8 cellular contexts compared by ENCODE assay signal in genomic region chr14:75711796-75712211, GRCh38. TPM values are rescaled to one million over a fixed set of nuclear protein-coding genes. Genes with fewer than 3 reads are reported as not detected.
DNase-seq lines count a peak whose midpoint lies in the region; ATAC-seq and TF ChIP-seq lines count a peak whose summit lies in the region.

No MANE protein-coding gene starts in this region.

- H3K4me3 ChIP-seq in choroid plexus epithelial cell (ENCODE audit: low read depth, low read length) (no peak overlapping the region), thymus (ENCODE audit: low read length) (no peak overlapping the region)

- TF ChIP-seq CTCF in GM13977 (IDR thresholded peaks at IDR 0.05; ENCODE audit: extremely low read depth, insufficient read depth, missing control alignments): no peak
- peak; percentile 1 for TF ChIP-seq CTCF in choroid plexus epithelial cell (conservative IDR thresholded peaks at IDR 0.05; ENCODE audit: low read depth, low read length)

- ATAC-seq in GM18519 (IDR thresholded peaks at IDR 0.05; ENCODE audit: low FRiP score, unreplicated experiment): no peak
- no peak for ATAC-seq in activated CD8-positive, alpha-beta memory T cell treated with anti-CD3 and anti-CD28 coated beads, Interleukin-2, amount 10 ng/mL, durations not matched to agents 7 days and 5 days

- H3K27me3 Mint-ChIP-seq in activated CD8-positive, alpha-beta memory T cell treated with anti-CD3 and anti-CD28 coated beads, Interleukin-2, amount 10 ng/mL, durations not matched to agents 7 days and 5 days: no peaks in the 10 kb centered on the region
- no peaks in the 10 kb centered on the region for H3K27me3 Mint-ChIP-seq in activated T-cell treated with anti-CD3 and anti-CD28 coated beads, Interleukin-2, amount 50 U/mL, for 24 hours

- WGBS in thymus: 90% methylated on average over 4 of the region's 4 CpGs

- peak overlapping the region; percentile 31 for H3K27ac ChIP-seq in thymus (ENCODE audit: low read depth)

- peaks cover 2% of the 10 kb centered on the region for H3K36me3 Mint-ChIP-seq in activated CD8-positive, alpha-beta memory T cell treated with anti-CD3 and anti-CD28 coated beads, Interleukin-2, amount 10 ng/mL, durations not matched to agents 7 days and 5 days
- peaks cover 33% of the 10 kb centered on the region for H3K36me3 Mint-ChIP-seq in activated T-cell treated with anti-CD3 and anti-CD28 coated beads, Interleukin-2, amount 50 U/mL, for 24 hours (ENCODE audit: low read depth)

- H3K36me3 ChIP-seq in thymus (ENCODE audit: control insufficient read depth, insufficient read depth): peaks cover 4% of the 10 kb centered on the region

- no peak overlapping the region for H3K27ac Mint-ChIP-seq in activated CD8-positive, alpha-beta memory T cell treated with anti-CD3 and anti-CD28 coated beads, Interleukin-2, amount 10 ng/mL, durations not matched to agents 7 days and 5 days
- no peak overlapping the region for H3K27ac Mint-ChIP-seq in activated T-cell treated with anti-CD3 and anti-CD28 coated beads, Interleukin-2, amount 50 U/mL, for 24 hours

- peaks cover 2% of the 10 kb centered on the region for H3K4me1 Mint-ChIP-seq in activated CD8-positive, alpha-beta memory T cell treated with anti-CD3 and anti-CD28 coated beads, Interleukin-2, amount 10 ng/mL, durations not matched to agents 7 days and 5 days
- no peaks in the 10 kb centered on the region for H3K4me1 Mint-ChIP-seq in activated T-cell treated with anti-CD3 and anti-CD28 coated beads, Interleukin-2, amount 50 U/mL, for 24 hours (ENCODE audit: low read depth)

- H3K27me3 ChIP-seq in thymus (ENCODE audit: control insufficient read depth, insufficient read depth): no peaks in the 10 kb centered on the region

- H3K9me3 Mint-ChIP-seq in activated CD8-positive, alpha-beta memory T cell treated with anti-CD3 and anti-CD28 coated beads, Interleukin-2, amount 10 ng/mL, durations not matched to agents 7 days and 5 days (ENCODE audit: low read depth): no peaks in the 10 kb centered on the region
- H3K9me3 Mint-ChIP-seq in activated T-cell treated with anti-CD3 and anti-CD28 coated beads, Interleukin-2, amount 50 U/mL, for 24 hours: no peaks in the 10 kb centered on the region

- DNase-seq in GM13977 (ENCODE audit: low spot score) (peak; percentile 15), LHCN-M2 (ENCODE audit: low read depth) (peak; percentile 83), choroid plexus epithelial cell (ENCODE audit: low read depth) (peak; percentile 87), left kidney (ENCODE audit: low read depth, low spot score) (peak; percentile 5)
- no peak for DNase-seq in activated CD8-positive, alpha-beta memory T cell treated with anti-CD3 and anti-CD28 coated beads, Interleukin-2, amount 10 ng/mL, durations not matched to agents 7 days and 5 days
- DNase-seq in activated T-cell treated with anti-CD3 and anti-CD28 coated beads, Interleukin-2, amount 50 U/mL, for 24 hours: no peak

- no peaks in the 10 kb centered on the region for H3K9me3 ChIP-seq in thymus (ENCODE audit: control insufficient read depth)

- H3K4me1 ChIP-seq in thymus (ENCODE audit: control insufficient read depth, insufficient read depth, low read length): no peaks in the 10 kb centered on the region

- no peak overlapping the region for H3K4me3 Mint-ChIP-seq in activated CD8-positive, alpha-beta memory T cell treated with anti-CD3 and anti-CD28 coated beads, Interleukin-2, amount 10 ng/mL, durations not matched to agents 7 days and 5 days
- no peak overlapping the region for H3K4me3 Mint-ChIP-seq in activated T-cell treated with anti-CD3 and anti-CD28 coated beads, Interleukin-2, amount 50 U/mL, for 24 hours

- CTCF ChIA-PET in activated CD8-positive, alpha-beta memory T cell treated with anti-CD3 and anti-CD28 coated beads, Interleukin-2, amount 10 ng/mL, durations not matched to agents 7 days and 5 days (lab: Charles Lee): interaction anchor here (1.2 to 6.6 kb wide), 6 partner anchors 18 to 676 kb away, joined by 3 to 187 read pairs (median 7); partner anchors contain the start of genes IFT43 and TGFB3

- in situ Hi-C loops in GM13977 (cut with MboI; ENCODE audit: low pct_unique_long_range_greater_than_20kb, low sequenced_read_pairs, unreplicated experiment): loop anchor here (10.0 to 25.0 kb wide), 2 partner anchors 273 to 675 kb away; partner anchors contain the start of genes ESRRB, IFT43 and TGFB3

RNA-seq across cellular contexts. Expression of gene TTLL5, which starts 50.8 kb away (rescaled TPM):
- 12.8 and 22.0 TPM in 2 replicates for total RNA-seq in LHCN-M2 (2014; rRNA removed)
- 14.3 TPM for polyA plus RNA-seq in LHCN-M2 (2012)
- polyA plus RNA-seq in thymus: 11.5 TPM
- total RNA-seq in activated CD8-positive, alpha-beta memory T cell treated with anti-CD3 and anti-CD28 coated beads, Interleukin-2, amount 10 ng/mL, durations not matched to agents 7 days and 5 days: 10 to 100 TPM; 28.9 to 43.4 TPM

RNA-seq across cellular contexts. Expression of gene ERG28, which starts 51.1 kb away (rescaled TPM):
- total RNA-seq in LHCN-M2 (2014; rRNA removed): 9.1 and 9.8 TPM in 2 replicates
- polyA plus RNA-seq in LHCN-M2 (2012): 17.3 TPM
- 11.5 TPM for polyA plus RNA-seq in thymus
- total RNA-seq in activated CD8-positive, alpha-beta memory T cell treated with anti-CD3 and anti-CD28 coated beads, Interleukin-2, amount 10 ng/mL, durations not matched to agents 7 days and 5 days: 10 to 100 TPM; 22.9 to 25.1 TPM

Comparison
In these comparisons a context has a peak if more than half of its experiments do, and no peak if none do; other contexts are left out.
1. DNase-seq: peak in GM13977 (single experiment), LHCN-M2 (single experiment), choroid plexus epithelial cell (single experiment) and left kidney (single experiment); none in activated CD8-positive, alpha-beta memory T cell treated with anti-CD3 and anti-CD28 coated beads, Interleukin-2, amount 10 ng/mL, durations not matched to agents 7 days and 5 days (single experiment) and activated T-cell treated with anti-CD3 and anti-CD28 coated beads, Interleukin-2, amount 50 U/mL, for 24 hours (single experiment).